1 cellular context compared by ENCODE assay signal in genomic region chr3:25789596-25790556, GRCh38.
TF ChIP-seq lines count a peak whose summit lies in the region.

Gene OXSM, plus strand, starts transcription at chr3:25790090. Its CDS starts 931 bp downstream, at chr3:25791021.

TF ChIP-seq in HepG2, 621 proteins besides CTCF, POLR2A, EP300 and RAD21 (continued from another document and continues in another):
- TF ChIP-seq ZHX1 (CRISPR knock-in tag; IDR thresholded peaks at IDR 0.05; ENCODE audit: low read depth): peak; percentile 94
- no peak for TF ChIP-seq NFATC3 (CRISPR knock-in tag; IDR thresholded peaks at IDR 0.05)
- TF ChIP-seq BATF2 (CRISPR knock-in tag; IDR thresholded peaks at IDR 0.05): peak; percentile 84
- TF ChIP-seq YY1 (IDR thresholded peaks at IDR 0.05; ENCODE audit: insufficient read depth, insufficient replicate concordance, low read depth, low read length): no peak
- no peak for TF ChIP-seq ZNF577 (CRISPR knock-in tag; IDR thresholded peaks at IDR 0.05; ENCODE audit: borderline replicate concordance, low read depth)
- no peak for TF ChIP-seq MBNL3 (CRISPR knock-in tag; conservative IDR thresholded peaks at IDR 0.05)
- TF ChIP-seq DZIP1 (CRISPR knock-in tag; IDR thresholded peaks at IDR 0.05): no peak
- peak; percentile 77 for TF ChIP-seq ZFX (CRISPR knock-in tag; IDR thresholded peaks at IDR 0.05; ENCODE audit: low read depth)
- TF ChIP-seq ZNF530 (CRISPR knock-in tag; IDR thresholded peaks at IDR 0.05; ENCODE audit: low read depth): no peak
- TF ChIP-seq ATF4 (CRISPR knock-in tag; IDR thresholded peaks at IDR 0.05): peak in 1 of 2 experiments; percentile 78; a peak in 2 of 4 replicates
- TF ChIP-seq ZNF441 (CRISPR knock-in tag; IDR thresholded peaks at IDR 0.05; ENCODE audit: borderline replicate concordance): 0 out of 2 replicates have a peak, but pooled peaks have one; percentile 28
- 0 out of 2 replicates have a peak, but pooled peaks have one; percentile 34 for TF ChIP-seq ZBTB44 (CRISPR knock-in tag; IDR thresholded peaks at IDR 0.05)
- TF ChIP-seq ZNF18 (CRISPR knock-in tag; IDR thresholded peaks at IDR 0.05; ENCODE audit: insufficient replicate concordance): no peak
- 0 out of 2 replicates have a peak, but pooled peaks have one; percentile 59 for TF ChIP-seq ZNF776 (CRISPR knock-in tag; IDR thresholded peaks at IDR 0.05)
- peak; percentile 80; the same call in 1 of the 2 replicates for TF ChIP-seq ZFP37 (CRISPR knock-in tag; IDR thresholded peaks at IDR 0.05; ENCODE audit: borderline replicate concordance)
- peak; percentile 95 for TF ChIP-seq THRA (CRISPR knock-in tag; IDR thresholded peaks at IDR 0.05; ENCODE audit: borderline replicate concordance)
- peak; percentile 74 for TF ChIP-seq NFKBIZ (CRISPR knock-in tag; IDR thresholded peaks at IDR 0.05)
- no peak for TF ChIP-seq THAP8 (CRISPR knock-in tag; IDR thresholded peaks at IDR 0.05; ENCODE audit: borderline replicate concordance)
- peak; percentile 63; the same call in 1 of the 2 replicates for TF ChIP-seq HMGXB3 (CRISPR knock-in tag; IDR thresholded peaks at IDR 0.05; ENCODE audit: borderline replicate concordance)
- peak; percentile 91 for TF ChIP-seq ZC3H13 (CRISPR knock-in tag; IDR thresholded peaks at IDR 0.05)
- 0 out of 2 replicates have a peak, but pooled peaks have one; percentile 55 for TF ChIP-seq ARNTL (CRISPR knock-in tag; IDR thresholded peaks at IDR 0.05)
- TF ChIP-seq CCAR2 (optimal IDR thresholded peaks at IDR 0.05; ENCODE audit: low read depth, low read length): no peak
- TF ChIP-seq LBX2 (CRISPR knock-in tag; IDR thresholded peaks at IDR 0.05; ENCODE audit: borderline replicate concordance): 0 out of 2 replicates have a peak, but pooled peaks have one; percentile 66
- TF ChIP-seq ZFP90 (CRISPR knock-in tag; IDR thresholded peaks at IDR 0.05; ENCODE audit: borderline replicate concordance): peak; percentile 56; the same call in 1 of the 2 replicates
- TF ChIP-seq ZNF354B (CRISPR knock-in tag; IDR thresholded peaks at IDR 0.05): no peak
- TF ChIP-seq ZNF574 (CRISPR knock-in tag; IDR thresholded peaks at IDR 0.05): peak; percentile 91
- TF ChIP-seq E2F2 (CRISPR knock-in tag; IDR thresholded peaks at IDR 0.05; ENCODE audit: borderline replicate concordance): 0 out of 2 replicates have a peak, but pooled peaks have one; percentile 37
- no peak for TF ChIP-seq JUND (CRISPR knock-in tag; IDR thresholded peaks at IDR 0.05)
- peak; percentile 87; the same call in 1 of the 2 replicates for TF ChIP-seq ZFP36L1 (CRISPR knock-in tag; IDR thresholded peaks at IDR 0.05)
- 0 out of 2 replicates have a peak, but pooled peaks have one; percentile 19 for TF ChIP-seq RFX5 (IDR thresholded peaks at IDR 0.05; ENCODE audit: low read depth, low read length)
